In genomic region chr2:231667096-231667427, GRCh38 we compare ENCODE assay signal across 8 cellular contexts. TPM values are rescaled to one million over a fixed set of nuclear protein-coding genes. Genes with fewer than 3 reads are reported as not detected.
DNase-seq lines count a peak whose midpoint lies in the region; ATAC-seq and TF ChIP-seq lines count a peak whose summit lies in the region.

No MANE protein-coding gene starts in this region.

- peak overlapping the region in 1 of 2 experiments; percentile 93 for H3K4ac ChIP-seq in mesenchymal stem cell (ENCODE audit: low read depth in 1 of 2, low read length in 2 of 2)

- peak overlapping the region; percentile 92 for H3K27ac ChIP-seq in brain microvascular endothelial cell
- H3K27ac ChIP-seq in mesenchymal stem cell (ENCODE audit: low read length, poor library complexity, severe bottlenecking): peak overlapping the region; percentile 97
- peak overlapping the region; percentile 91 to 99 (median 96) for H3K27ac ChIP-seq in thyroid gland

- peak overlapping the region; percentile 95 for H2BK120ac ChIP-seq in mesenchymal stem cell (ENCODE audit: low read depth, low read length)

- ATAC-seq in GM21381 (IDR thresholded peaks at IDR 0.05; ENCODE audit: unreplicated experiment): no peak
- no peak for ATAC-seq in GM21423 (IDR thresholded peaks at IDR 0.05; ENCODE audit: unreplicated experiment)

- H2AK5ac ChIP-seq in mesenchymal stem cell (ENCODE audit: low read length, severe bottlenecking): peak overlapping the region; percentile 42

- WGBS in mesenchymal stem cell: 35% methylated on average over 11 of the region's 11 CpGs
- 43 to 59% methylated on average over 6 to 10 of the region's 11 CpGs for WGBS in thyroid gland, 2 donors

- H2BK5ac ChIP-seq in mesenchymal stem cell (ENCODE audit: low read depth, low read length, poor library complexity, severe bottlenecking): peak overlapping the region; percentile 58

- no peak overlapping the region for H3K14ac ChIP-seq in mesenchymal stem cell (ENCODE audit: low read length in 2 of 2)

- H3K4me1 ChIP-seq in mesenchymal stem cell (ENCODE audit: control insufficient read depth, insufficient read depth, low read depth, low read length) (peaks cover 44% of the 10 kb centered on the region), thyroid gland (peaks cover 12 to 41% of the 10 kb centered on the region in 2 donors)

- TF ChIP-seq POLR2A in thyroid gland (IDR thresholded peaks at IDR 0.05): no peak

- H3K9me3 ChIP-seq in mesenchymal stem cell (ENCODE audit: control insufficient read depth, low read length): no peaks in the 10 kb centered on the region
- no peaks in the 10 kb centered on the region for H3K9me3 ChIP-seq in thyroid gland

- peak overlapping the region; percentile 82 to 95 for H3K18ac ChIP-seq in mesenchymal stem cell (ENCODE audit: low read depth in 1 of 2, low read length in 2 of 2)

- peak overlapping the region; percentile 47 for H3K4me3 ChIP-seq in brain microvascular endothelial cell (ENCODE audit: low read depth, low read length)
- peak overlapping the region; percentile 18 to 76 for H3K4me3 ChIP-seq in mesenchymal stem cell (ENCODE audit: insufficient read depth in 1 of 2, low read depth in 1 of 2, low read length in 2 of 2)
- H3K4me3 ChIP-seq in thyroid gland (replicated peaks in 1 of 3): peak overlapping the region in 1 of 3 donors; percentile 32

- H3K9ac ChIP-seq in mesenchymal stem cell (ENCODE audit: low read length): peak overlapping the region; percentile 96

- no peak for TF ChIP-seq CTCF in brain microvascular endothelial cell (IDR thresholded peaks at IDR 0.05; ENCODE audit: low read depth, low read length, missing control alignments)
- TF ChIP-seq CTCF in thyroid gland (IDR thresholded peaks at IDR 0.05): no peak

- H3K4me2 ChIP-seq in mesenchymal stem cell (ENCODE audit: low read length, poor library complexity, severe bottlenecking): peak overlapping the region; percentile 54

- no peak overlapping the region for H2AFZ ChIP-seq in mesenchymal stem cell (ENCODE audit: low read depth, low read length)

- H4K91ac ChIP-seq in mesenchymal stem cell (ENCODE audit: low read length): peak overlapping the region; percentile 87

- intact Hi-C loops in thyroid gland (cut with DNase I): no loop called here

- DNase-seq in NCI-H2196 (lab: John Stamatoyannopoulos, UW; ENCODE audit: unreplicated experiment) (peak; percentile 36), NCI-H2196 treated with DMSO at 0.1 percent for 48 hours (lab: John Stamatoyannopoulos, UW; ENCODE audit: unreplicated experiment) (no peak), brain microvascular endothelial cell (no peak), mesenchymal stem cell (no peak), thyroid gland (no peak)
- no peak for DNase-seq in activated CD8-positive, alpha-beta memory T cell treated with anti-CD3 and anti-CD28 coated beads for 24 hours

- in situ Hi-C loops in brain microvascular endothelial cell (cut with HindIII; ENCODE audit: low pct_ligation_motif_present, low sequenced_read_pairs): no loop called here

- H3K36me3 ChIP-seq in brain microvascular endothelial cell (replicated peaks) (no peaks in the 10 kb centered on the region), mesenchymal stem cell (ENCODE audit: control insufficient read depth in 1 of 2, insufficient read depth in 2 of 2, low read depth in 1 of 2, low read length in 2 of 2) (no peaks in the 10 kb centered on the region), thyroid gland (no peaks in the 10 kb centered on the region)

- H4K8ac ChIP-seq in mesenchymal stem cell (ENCODE audit: low read length): peak overlapping the region; percentile 88

- H2BK15ac ChIP-seq in mesenchymal stem cell (ENCODE audit: low read depth, poor library complexity, severe bottlenecking): peak overlapping the region; percentile 28

- H3K79me1 ChIP-seq in mesenchymal stem cell (replicated peaks; ENCODE audit: low read length, poor library complexity, severe bottlenecking): peaks cover 2% of the 10 kb centered on the region

- peak overlapping the region; percentile 30 to 74 for H2BK12ac ChIP-seq in mesenchymal stem cell (ENCODE audit: low read length in 2 of 2)

- H3K27me3 ChIP-seq in brain microvascular endothelial cell (replicated peaks) (no peaks in the 10 kb centered on the region), mesenchymal stem cell (ENCODE audit: control insufficient read depth in 1 of 2, insufficient read depth in 1 of 2, low read length in 2 of 2) (no peaks in the 10 kb centered on the region), thyroid gland (no peaks in the 10 kb centered on the region)

- no peak overlapping the region for H3K23ac ChIP-seq in mesenchymal stem cell (ENCODE audit: low read length in 2 of 2)

RNA-seq across cellular contexts. Expression of gene PTMA, which starts 41.3 kb away (rescaled TPM):
- 1,344 TPM for polyA plus RNA-seq in mesenchymal stem cell (2013, experiment 1 of 2)
- 1,330 TPM for polyA plus RNA-seq in mesenchymal stem cell (2013, experiment 2 of 2)
- 1,000 to 10,000 TPM in 3 of 4 donors, 100 to 1,000 TPM in 1; 631 to 1,160 (median 1,099) TPM for total RNA-seq in thyroid gland
